Comparison of ENCODE assay signal across 8 cellular contexts in genomic region chr1:184691719-184692324, GRCh38.
DNase-seq lines count a peak whose midpoint lies in the region; ATAC-seq and TF ChIP-seq lines count a peak whose summit lies in the region.

No MANE protein-coding gene starts in this region.

- H3K4me1 ChIP-seq in Peyer's patch (no peaks in the 10 kb centered on the region), esophagus muscularis mucosa (no peaks in the 10 kb centered on the region)

- peaks cover 28% of the 10 kb centered on the region for H3K36me3 Mint-ChIP-seq in osteocyte (ENCODE audit: unreplicated experiment)

- TF ChIP-seq POLR2A in Peyer's patch (IDR thresholded peaks at IDR 0.05) (no peak), esophagus muscularis mucosa (IDR thresholded peaks at IDR 0.05; ENCODE audit: low read depth) (no peak)

- intact Hi-C loops in esophagus muscularis mucosa (cut with DNase I): loop anchor here (5.0 kb wide), 1 partner anchor 615 kb away; no protein-coding TSS in a partner anchor

- H3K27me3 ChIP-seq in Peyer's patch (no peaks in the 10 kb centered on the region), esophagus muscularis mucosa (no peaks in the 10 kb centered on the region)

- no peak for ATAC-seq in HG02970 (IDR thresholded peaks at IDR 0.05; ENCODE audit: low FRiP score, unreplicated experiment)

- 34% methylated on average over 4 of the region's 4 CpGs for WGBS in esophagus muscularis mucosa

- TF ChIP-seq CTCF in Peyer's patch (IDR thresholded peaks at IDR 0.05): peak in 4 of 6 experiments; percentile 49 to 78 (median 72)
- peak; percentile 81 to 85 (median 83) for TF ChIP-seq CTCF in esophagus muscularis mucosa (IDR thresholded peaks at IDR 0.05)
- peak; percentile 85 for TF ChIP-seq CTCF in osteocyte (IDR thresholded peaks at IDR 0.05)

- no peak overlapping the region for H3K4me3 Mint-ChIP-seq in osteocyte (ENCODE audit: unreplicated experiment)

- H3K4me3 ChIP-seq in Peyer's patch (no peak overlapping the region), esophagus muscularis mucosa (no peak overlapping the region)

- no peak for TF ChIP-seq EP300 in esophagus muscularis mucosa (IDR thresholded peaks at IDR 0.05)

- H3K9me3 ChIP-seq in Peyer's patch (no peaks in the 10 kb centered on the region), esophagus muscularis mucosa (no peaks in the 10 kb centered on the region)

- H3K27ac Mint-ChIP-seq in osteocyte (ENCODE audit: unreplicated experiment): no peak overlapping the region

- peak; percentile 30 to 48 for DNase-seq in AML-193 (lab: John Stamatoyannopoulos, UW)
- peak; percentile 53 for DNase-seq in H4 (ENCODE audit: low spot score)
- no peak for DNase-seq in Peyer's patch
- DNase-seq in esophagus muscularis mucosa (ENCODE audit: extremely low spot score): no peak
- DNase-seq in osteocyte (ENCODE audit: extremely low spot score, unreplicated experiment): no peak
- no peak for DNase-seq in NCI-H2029 (lab: John Stamatoyannopoulos, UW)
- DNase-seq in NCI-H524 treated with DMSO at 0.1 percent for 48 hours (lab: John Stamatoyannopoulos, UW): no peak

- H3K4me1 Mint-ChIP-seq in osteocyte (ENCODE audit: unreplicated experiment): peaks cover 5% of the 10 kb centered on the region

- H3K27me3 Mint-ChIP-seq in osteocyte (ENCODE audit: unreplicated experiment): no peaks in the 10 kb centered on the region

- H3K36me3 ChIP-seq in Peyer's patch (peaks cover 0 to 38% (median 0%) of the 10 kb centered on the region in 3 donors), esophagus muscularis mucosa (peaks cover 0 to 39% (median 25%) of the 10 kb centered on the region in 4 donors)

- H3K9me3 Mint-ChIP-seq in osteocyte (ENCODE audit: unreplicated experiment): no peaks in the 10 kb centered on the region

- H3K27ac ChIP-seq in Peyer's patch (no peak overlapping the region), esophagus muscularis mucosa (replicated peaks in 1 of 4) (no peak overlapping the region)

Comparison
In these comparisons a context has a peak if more than half of its experiments do, and no peak if none do; other contexts are left out.
1. DNase-seq: peak in AML-193 (2 of 2) and H4 (single experiment); none in Peyer's patch (0 of 3), esophagus muscularis mucosa (single experiment), osteocyte (single experiment), NCI-H2029 (single experiment) and NCI-H524 treated with DMSO at 0.1 percent for 48 hours (single experiment).
2. Peak in every context shown above with its lines, with median percentiles within 50 percentile points of each other: CTCF ChIP-seq.